ENCODE assay signal across 8 cellular contexts in the genomic region with DNA sequence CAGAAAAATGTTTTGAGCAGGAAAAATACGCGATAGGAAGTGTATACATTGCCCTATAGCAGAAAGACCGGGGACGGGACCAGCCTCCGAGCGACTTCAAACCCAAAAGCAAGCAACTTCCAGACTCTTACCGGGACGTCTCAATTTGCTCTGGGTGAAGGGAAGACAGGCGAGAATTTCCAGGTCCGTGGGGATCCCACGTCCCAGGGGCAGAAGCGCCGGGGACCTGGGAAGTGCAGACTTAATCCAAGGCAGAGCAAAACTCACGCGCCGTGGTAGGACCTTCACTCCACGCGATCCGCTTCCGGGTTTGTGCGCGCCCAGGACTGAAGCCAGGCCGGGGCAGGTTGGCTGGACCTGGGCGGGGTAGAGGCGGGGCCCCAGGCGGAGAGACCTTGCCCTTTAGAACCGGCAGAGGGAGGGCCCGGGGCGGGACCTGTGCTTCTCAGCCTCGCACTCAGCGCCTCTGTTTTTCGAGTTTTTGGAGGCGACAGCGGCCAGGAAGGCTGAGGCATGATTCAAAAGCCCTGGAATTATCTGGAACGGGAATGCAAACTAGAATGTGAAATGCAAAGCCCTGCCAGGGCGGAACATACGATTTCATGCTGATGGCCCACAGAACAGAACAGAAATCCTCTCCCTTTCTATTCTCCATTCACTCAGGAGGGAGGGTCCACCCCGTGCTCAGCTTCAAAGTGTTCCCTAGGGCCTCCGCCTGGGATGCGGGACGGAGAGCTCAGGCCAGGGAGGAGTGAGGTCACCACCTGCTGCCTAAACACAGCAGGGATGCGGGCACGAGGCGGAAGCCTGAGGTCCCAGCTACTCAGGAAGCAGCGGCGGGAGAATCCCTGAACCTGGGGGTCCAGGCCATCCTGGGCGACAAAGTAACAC. TPM values are rescaled to one million over a fixed set of nuclear protein-coding genes. Genes with fewer than 3 reads are reported as not detected.
DNase-seq lines count a peak whose midpoint lies in the region; ATAC-seq, FAIRE-seq and TF ChIP-seq lines count a peak whose summit lies in the region.
"Not testable (repeated sequence)": the region's sequence is repeated elsewhere in the genome, so short reads cannot be mapped to it uniquely, and the experiment has no call there.

Gene ZNF600 (minus strand): TSS at position 328 of the 891 bp plus-strand sequence. CDS start 7,903 bp downstream, outside the sequence.

- WGBS in esophagus, 2 donors: 2 to 3% methylated on average over 45 to 47 of the region's 47 CpGs

- not testable (repeated sequence) for H3K27me3 Mint-ChIP-seq in activated T-cell treated with anti-CD3 and anti-CD28 coated beads, Interleukin-2, amount 50 U/mL, for 4 hours (ENCODE audit: low read depth)

- H3K27ac ChIP-seq in esophagus (ENCODE audit: low read depth in 2 of 2, low read length in 1 of 2): peak within 1 kb of the TSS; percentile 89 to 92

- not testable (repeated sequence) for H3K36me3 ChIP-seq in esophagus (ENCODE audit: control insufficient read depth in 2 of 2, insufficient read depth in 2 of 2, low read length in 1 of 2)

- ATAC-seq in activated T-cell treated with anti-CD3 and anti-CD28 coated beads, Interleukin-2, amount 50 U/mL, for 4 hours: peak; percentile 98 to 99

- not testable (repeated sequence) for H3K4me1 ChIP-seq in esophagus (ENCODE audit: control insufficient read depth in 2 of 2, insufficient read depth in 2 of 2, low read length in 1 of 2)
- H3K4me1 ChIP-seq in mononuclear cell (ENCODE audit: insufficient read depth, low read length): peaks cover 26% of the 10 kb centered on the region

- peaks cover 34% of the 10 kb centered on the region for H3K4me1 Mint-ChIP-seq in activated T-cell treated with anti-CD3 and anti-CD28 coated beads, Interleukin-2, amount 50 U/mL, for 4 hours (ENCODE audit: low read depth)

- not testable (repeated sequence) for H3K9me3 ChIP-seq in esophagus (ENCODE audit: control insufficient read depth in 2 of 2, insufficient read depth in 1 of 2, low read depth in 1 of 2, low read length in 1 of 2); mononuclear cell (ENCODE audit: low read depth, low read length)

- not testable (repeated sequence) for H3K9me3 Mint-ChIP-seq in activated T-cell treated with anti-CD3 and anti-CD28 coated beads, Interleukin-2, amount 50 U/mL, for 4 hours

- not testable (repeated sequence) for TF ChIP-seq CTCF in GM20000 (IDR thresholded peaks at IDR 0.05; ENCODE audit: extremely low read depth, missing control alignments)

- peaks cover 14% of the 10 kb centered on the region for H3K36me3 Mint-ChIP-seq in activated T-cell treated with anti-CD3 and anti-CD28 coated beads, Interleukin-2, amount 50 U/mL, for 4 hours (ENCODE audit: insufficient read depth)

- not testable (repeated sequence) for FAIRE-seq in RCC 7860 (lab: Jason Lieb, UNC)

- not testable (repeated sequence) for H3K27me3 ChIP-seq in esophagus (ENCODE audit: control insufficient read depth in 1 of 2, insufficient read depth in 2 of 2, low read length in 2 of 2); mononuclear cell (ENCODE audit: insufficient read depth, low read length)

- H3K4me3 ChIP-seq in esophagus (ENCODE audit: low read depth in 1 of 2, low read length in 2 of 2) (peak within 1 kb of the TSS; percentile 49 to 77), mononuclear cell (ENCODE audit: low read length) (peak within 1 kb of the TSS; percentile 50)

- peak within 1 kb of the TSS; percentile 91 for H3K4me3 Mint-ChIP-seq in activated T-cell treated with anti-CD3 and anti-CD28 coated beads, Interleukin-2, amount 50 U/mL, for 4 hours

- DNase-seq in COLO829 (ENCODE audit: low spot score) (peak; percentile 1), GM20000 (ENCODE audit: low spot score) (peak; percentile 82), HS-5 (ENCODE audit: low read depth) (peak; percentile 38), RCC 7860 (ENCODE audit: low spot score) (peak; percentile 48)
- DNase-seq in activated T-cell treated with anti-CD3 and anti-CD28 coated beads, Interleukin-2, amount 50 U/mL, for 4 hours: peak; percentile 49
- peak; percentile 63 for DNase-seq in stimulated activated CD8-positive, alpha-beta memory T cell treated with anti-CD3 and anti-CD28 coated beads, Interleukin-15, amount 100 ng/mL, for 1 hour (ENCODE audit: low read depth)

RNA-seq across cellular contexts. Expression of gene ZNF600, which starts in this region (rescaled TPM):
- total RNA-seq in activated T-cell treated with anti-CD3 and anti-CD28 coated beads, Interleukin-2, amount 50 U/mL, for 4 hours: 10 to 100 TPM in 1 of 3 donors, 1 to 10 TPM in 2; 2.4 to 11.1 (median 5.5) TPM
- polyA plus RNA-seq in esophagus: 10 to 100 TPM in 1 of 2 donors, 1 to 10 TPM in 1; 8.2 to 15.6 TPM
- total RNA-seq in mononuclear cell: 6.9 TPM

Comparison
In these comparisons a context has a peak if more than half of its experiments do, and no peak if none do; other contexts are left out.
1. Peak in every context shown above with its lines: DNase-seq, ATAC-seq, H3K4me3 ChIP-seq and H3K27ac ChIP-seq.
2. DNase-seq: peak in every context shown above with its lines; median percentile 82 in GM20000; 63 in stimulated activated CD8-positive, alpha-beta memory T cell treated with anti-CD3 and anti-CD28 coated beads, Interleukin-15, amount 100 ng/mL, for 1 hour; 49 in activated T-cell treated with anti-CD3 and anti-CD28 coated beads, Interleukin-2, amount 50 U/mL, for 4 hours; 48 in RCC 7860; 38 in HS-5; 1 in COLO829.